In the genomic region with DNA sequence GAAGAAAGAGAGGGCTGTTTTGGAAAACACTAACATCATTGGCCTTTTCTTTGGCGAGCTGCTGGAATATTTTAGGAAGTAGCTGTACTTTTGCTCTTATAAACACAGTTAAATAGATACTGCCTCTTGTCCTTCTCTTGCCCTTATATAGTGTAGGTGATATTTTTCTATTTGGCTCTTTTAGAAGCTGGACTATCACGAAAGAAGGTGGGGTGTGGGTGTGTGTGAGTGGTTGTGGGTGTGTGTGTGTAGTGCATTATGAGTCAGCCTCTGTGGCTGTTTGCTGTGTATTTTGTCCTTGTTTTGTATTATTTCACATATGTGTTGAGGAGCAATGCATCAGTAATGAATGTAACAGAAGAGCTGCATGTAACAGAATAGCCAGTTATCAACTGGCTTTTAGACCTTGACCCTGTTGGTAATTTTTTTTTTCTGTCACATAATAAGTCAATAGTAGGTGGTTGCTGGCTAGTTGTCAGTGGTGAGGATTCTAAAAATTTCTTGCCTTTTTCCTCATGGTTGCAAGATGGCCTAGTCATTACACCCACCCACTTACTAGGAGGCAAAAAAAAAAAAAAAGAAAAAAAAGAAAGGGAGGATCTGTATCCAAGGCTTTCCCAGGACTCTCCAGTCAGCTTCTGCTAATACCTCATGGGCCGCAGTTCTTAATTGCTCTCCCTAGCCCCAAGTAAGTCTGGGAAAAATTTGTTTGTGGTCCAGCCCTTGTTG, we compare ENCODE assay signal across 2 cellular contexts.
A peak's percentile ranks its signal among the peaks of the same experiment; 100 is the strongest.
TF ChIP-seq lines count a peak whose summit lies in the region.

No MANE protein-coding gene starts in this region.

TF ChIP-seq in GM23338, 12 proteins besides CTCF, POLR2A, EP300 and RAD21 (continues in another document):
- TF ChIP-seq ETS1 (IDR thresholded peaks at IDR 0.05) (no peak), ZNF331 (CRISPR knock-in tag; IDR thresholded peaks at IDR 0.05; ENCODE audit: low read depth) (no peak), CREB1 (CRISPR knock-in tag; IDR thresholded peaks at IDR 0.05; ENCODE audit: low read depth) (no peak), EZH2 (IDR thresholded peaks at IDR 0.05; ENCODE audit: low read depth, unreplicated experiment) (no peak), ZNF114 (CRISPR knock-in tag; IDR thresholded peaks at IDR 0.05) (no peak), POLR2AphosphoS5 (IDR thresholded peaks at IDR 0.05; ENCODE audit: low read depth) (no peak)
- TF ChIP-seq, protein P1, sequence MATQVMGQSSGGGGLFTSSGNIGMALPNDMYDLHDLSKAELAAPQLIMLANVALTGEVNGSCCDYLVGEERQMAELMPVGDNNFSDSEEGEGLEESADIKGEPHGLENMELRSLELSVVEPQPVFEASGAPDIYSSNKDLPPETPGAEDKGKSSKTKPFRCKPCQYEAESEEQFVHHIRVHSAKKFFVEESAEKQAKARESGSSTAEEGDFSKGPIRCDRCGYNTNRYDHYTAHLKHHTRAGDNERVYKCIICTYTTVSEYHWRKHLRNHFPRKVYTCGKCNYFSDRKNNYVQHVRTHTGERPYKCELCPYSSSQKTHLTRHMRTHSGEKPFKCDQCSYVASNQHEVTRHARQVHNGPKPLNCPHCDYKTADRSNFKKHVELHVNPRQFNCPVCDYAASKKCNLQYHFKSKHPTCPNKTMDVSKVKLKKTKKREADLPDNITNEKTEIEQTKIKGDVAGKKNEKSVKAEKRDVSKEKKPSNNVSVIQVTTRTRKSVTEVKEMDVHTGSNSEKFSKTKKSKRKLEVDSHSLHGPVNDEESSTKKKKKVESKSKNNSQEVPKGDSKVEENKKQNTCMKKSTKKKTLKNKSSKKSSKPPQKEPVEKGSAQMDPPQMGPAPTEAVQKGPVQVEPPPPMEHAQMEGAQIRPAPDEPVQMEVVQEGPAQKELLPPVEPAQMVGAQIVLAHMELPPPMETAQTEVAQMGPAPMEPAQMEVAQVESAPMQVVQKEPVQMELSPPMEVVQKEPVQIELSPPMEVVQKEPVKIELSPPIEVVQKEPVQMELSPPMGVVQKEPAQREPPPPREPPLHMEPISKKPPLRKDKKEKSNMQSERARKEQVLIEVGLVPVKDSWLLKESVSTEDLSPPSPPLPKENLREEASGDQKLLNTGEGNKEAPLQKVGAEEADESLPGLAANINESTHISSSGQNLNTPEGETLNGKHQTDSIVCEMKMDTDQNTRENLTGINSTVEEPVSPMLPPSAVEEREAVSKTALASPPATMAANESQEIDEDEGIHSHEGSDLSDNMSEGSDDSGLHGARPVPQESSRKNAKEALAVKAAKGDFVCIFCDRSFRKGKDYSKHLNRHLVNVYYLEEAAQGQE (IDR thresholded peaks at IDR 0.05; ENCODE audit: unreplicated experiment) = no peak
- TF ChIP-seq, protein P2, sequence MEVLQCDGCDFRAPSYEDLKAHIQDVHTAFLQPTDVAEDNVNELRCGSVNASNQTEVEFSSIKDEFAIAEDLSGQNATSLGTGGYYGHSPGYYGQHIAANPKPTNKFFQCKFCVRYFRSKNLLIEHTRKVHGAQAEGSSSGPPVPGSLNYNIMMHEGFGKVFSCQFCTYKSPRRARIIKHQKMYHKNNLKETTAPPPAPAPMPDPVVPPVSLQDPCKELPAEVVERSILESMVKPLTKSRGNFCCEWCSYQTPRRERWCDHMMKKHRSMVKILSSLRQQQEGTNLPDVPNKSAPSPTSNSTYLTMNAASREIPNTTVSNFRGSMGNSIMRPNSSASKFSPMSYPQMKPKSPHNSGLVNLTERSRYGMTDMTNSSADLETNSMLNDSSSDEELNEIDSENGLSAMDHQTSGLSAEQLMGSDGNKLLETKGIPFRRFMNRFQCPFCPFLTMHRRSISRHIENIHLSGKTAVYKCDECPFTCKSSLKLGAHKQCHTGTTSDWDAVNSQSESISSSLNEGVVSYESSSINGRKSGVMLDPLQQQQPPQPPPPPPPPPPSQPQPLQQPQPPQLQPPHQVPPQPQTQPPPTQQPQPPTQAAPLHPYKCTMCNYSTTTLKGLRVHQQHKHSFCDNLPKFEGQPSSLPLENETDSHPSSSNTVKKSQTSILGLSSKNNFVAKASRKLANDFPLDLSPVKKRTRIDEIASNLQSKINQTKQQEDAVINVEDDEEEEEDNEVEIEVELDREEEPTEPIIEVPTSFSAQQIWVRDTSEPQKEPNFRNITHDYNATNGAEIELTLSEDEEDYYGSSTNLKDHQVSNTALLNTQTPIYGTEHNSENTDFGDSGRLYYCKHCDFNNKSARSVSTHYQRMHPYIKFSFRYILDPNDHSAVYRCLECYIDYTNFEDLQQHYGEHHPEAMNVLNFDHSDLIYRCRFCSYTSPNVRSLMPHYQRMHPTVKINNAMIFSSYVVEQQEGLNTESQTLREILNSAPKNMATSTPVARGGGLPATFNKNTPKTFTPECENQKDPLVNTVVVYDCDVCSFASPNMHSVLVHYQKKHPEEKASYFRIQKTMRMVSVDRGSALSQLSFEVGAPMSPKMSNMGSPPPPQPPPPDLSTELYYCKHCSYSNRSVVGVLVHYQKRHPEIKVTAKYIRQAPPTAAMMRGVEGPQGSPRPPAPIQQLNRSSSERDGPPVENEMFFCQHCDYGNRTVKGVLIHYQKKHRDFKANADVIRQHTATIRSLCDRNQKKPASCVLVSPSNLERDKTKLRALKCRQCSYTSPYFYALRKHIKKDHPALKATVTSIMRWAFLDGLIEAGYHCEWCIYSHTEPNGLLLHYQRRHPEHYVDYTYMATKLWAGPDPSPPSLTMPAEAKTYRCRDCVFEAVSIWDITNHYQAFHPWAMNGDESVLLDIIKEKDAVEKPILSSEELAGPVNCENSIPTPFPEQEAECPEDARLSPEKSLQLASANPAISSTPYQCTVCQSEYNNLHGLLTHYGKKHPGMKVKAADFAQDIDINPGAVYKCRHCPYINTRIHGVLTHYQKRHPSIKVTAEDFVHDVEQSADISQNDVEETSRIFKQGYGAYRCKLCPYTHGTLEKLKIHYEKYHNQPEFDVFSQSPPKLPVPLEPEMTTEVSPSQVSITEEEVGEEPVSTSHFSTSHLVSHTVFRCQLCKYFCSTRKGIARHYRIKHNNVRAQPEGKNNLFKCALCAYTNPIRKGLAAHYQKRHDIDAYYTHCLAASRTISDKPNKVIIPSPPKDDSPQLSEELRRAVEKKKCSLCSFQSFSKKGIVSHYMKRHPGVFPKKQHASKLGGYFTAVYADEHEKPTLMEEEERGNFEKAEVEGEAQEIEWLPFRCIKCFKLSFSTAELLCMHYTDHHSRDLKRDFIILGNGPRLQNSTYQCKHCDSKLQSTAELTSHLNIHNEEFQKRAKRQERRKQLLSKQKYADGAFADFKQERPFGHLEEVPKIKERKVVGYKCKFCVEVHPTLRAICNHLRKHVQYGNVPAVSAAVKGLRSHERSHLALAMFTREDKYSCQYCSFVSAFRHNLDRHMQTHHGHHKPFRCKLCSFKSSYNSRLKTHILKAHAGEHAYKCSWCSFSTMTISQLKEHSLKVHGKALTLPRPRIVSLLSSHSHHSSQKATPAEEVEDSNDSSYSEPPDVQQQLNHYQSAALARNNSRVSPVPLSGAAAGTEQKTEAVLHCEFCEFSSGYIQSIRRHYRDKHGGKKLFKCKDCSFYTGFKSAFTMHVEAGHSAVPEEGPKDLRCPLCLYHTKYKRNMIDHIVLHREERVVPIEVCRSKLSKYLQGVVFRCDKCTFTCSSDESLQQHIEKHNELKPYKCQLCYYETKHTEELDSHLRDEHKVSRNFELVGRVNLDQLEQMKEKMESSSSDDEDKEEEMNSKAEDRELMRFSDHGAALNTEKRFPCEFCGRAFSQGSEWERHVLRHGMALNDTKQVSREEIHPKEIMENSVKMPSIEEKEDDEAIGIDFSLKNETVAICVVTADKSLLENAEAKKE (CRISPR knock-in tag; IDR thresholded peaks at IDR 0.05) = no peak

TF ChIP-seq in GM12878, 131 proteins besides CTCF, POLR2A, EP300 and RAD21:
- no peak for TF ChIP-seq HSF1 (IDR thresholded peaks at IDR 0.05; ENCODE audit: low read depth, low read length)
- TF ChIP-seq KDM1A (IDR thresholded peaks at IDR 0.05; ENCODE audit: borderline replicate concordance) = no peak
- peak; percentile 68 for TF ChIP-seq NBN (IDR thresholded peaks at IDR 0.05)
- peak; percentile 74 for TF ChIP-seq BCL3 (IDR thresholded peaks at IDR 0.05; ENCODE audit: borderline replicate concordance, insufficient read depth, low read depth, low read length, poor library complexity, severe bottlenecking)
- TF ChIP-seq RUNX3 (IDR thresholded peaks at IDR 0.05; ENCODE audit: low read length) = peak; percentile 75
- TF ChIP-seq BACH1 (IDR thresholded peaks at IDR 0.05; ENCODE audit: borderline replicate concordance) = no peak
- TF ChIP-seq USF2 (IDR thresholded peaks at IDR 0.05; ENCODE audit: borderline replicate concordance, low read depth, low read length) = no peak
- TF ChIP-seq POU2F2 (IDR thresholded peaks at IDR 0.05; ENCODE audit: borderline replicate concordance, low read depth, low read length) = no peak
- peak; percentile 26; the same call in 1 of the 2 replicates for TF ChIP-seq IRF4 (IDR thresholded peaks at IDR 0.05; ENCODE audit: low read depth, low read length)
- 0 out of 2 replicates have a peak, but pooled peaks have one; percentile 19 for TF ChIP-seq JUND (IDR thresholded peaks at IDR 0.05; ENCODE audit: low read depth, low read length)
- peak in 1 of 2 experiments; percentile 46; a peak in 1 of 3 replicates for TF ChIP-seq EGR1 (IDR thresholded peaks at IDR 0.05; ENCODE audit: borderline replicate concordance in 1 of 2, low read depth in 2 of 2, low read length in 2 of 2)
- peak; percentile 33; the same call in 1 of the 2 replicates for TF ChIP-seq DPF2 (IDR thresholded peaks at IDR 0.05)
- TF ChIP-seq KLF5 (IDR thresholded peaks at IDR 0.05; ENCODE audit: partially characterized antibody) = no peak
- peak; percentile 36 for TF ChIP-seq JUNB (IDR thresholded peaks at IDR 0.05)
- peak; percentile 40; the same call in 1 of the 2 replicates for TF ChIP-seq HDGF (IDR thresholded peaks at IDR 0.05)
- peak in 1 of 2 experiments; percentile 11; a peak in 1 of 4 replicates for TF ChIP-seq IKZF2 (IDR thresholded peaks at IDR 0.05)
- TF ChIP-seq BCL11A (IDR thresholded peaks at IDR 0.05; ENCODE audit: low read depth, low read length) = 0 out of 2 replicates have a peak, but pooled peaks have one; percentile 20
- TF ChIP-seq ATF7 (IDR thresholded peaks at IDR 0.05; ENCODE audit: low read depth) = peak; percentile 53; the same call in 1 of the 2 replicates
- no peak for TF ChIP-seq NR2C1 (IDR thresholded peaks at IDR 0.05)
- TF ChIP-seq ZNF274 (IDR thresholded peaks at IDR 0.05; ENCODE audit: insufficient read depth, insufficient read length) = no peak
- TF ChIP-seq CHD4 (IDR thresholded peaks at IDR 0.05) = no peak
- no peak for TF ChIP-seq GABPA (IDR thresholded peaks at IDR 0.05; ENCODE audit: low read depth)
- no peak for TF ChIP-seq KAT2A (conservative IDR thresholded peaks at IDR 0.05; ENCODE audit: control insufficient read depth, low read depth, low read length)
